Comparison of ENCODE assay signal across 1 cellular context in genomic region chr10:79142064-79142491, GRCh38.
TF ChIP-seq lines count a peak whose summit lies in the region.

No MANE protein-coding gene starts in this region.

TF ChIP-seq in GM23338, 12 proteins besides CTCF, POLR2A, EP300 and RAD21 (continued from another document):
- TF ChIP-seq ETS1 (IDR thresholded peaks at IDR 0.05) (no peak), ZNF331 (CRISPR knock-in tag; IDR thresholded peaks at IDR 0.05; ENCODE audit: low read depth) (no peak), POLR2AphosphoS5 (IDR thresholded peaks at IDR 0.05; ENCODE audit: low read depth) (no peak), NANOG (IDR thresholded peaks at IDR 0.05; ENCODE audit: borderline replicate concordance) (no peak), CREB1 (CRISPR knock-in tag; IDR thresholded peaks at IDR 0.05; ENCODE audit: low read depth) (no peak), REST (IDR thresholded peaks at IDR 0.05; ENCODE audit: unreplicated experiment) (no peak), ZNF114 (CRISPR knock-in tag; IDR thresholded peaks at IDR 0.05) (no peak)
